ENCODE assay signal across 1 cellular context in genomic region chr7:66627151-66627681, GRCh38.
TF ChIP-seq lines count a peak whose summit lies in the region.

No MANE protein-coding gene starts in this region.

TF ChIP-seq in K562, 482 proteins besides CTCF, POLR2A, EP300 and RAD21 (continued from another document):
- TF ChIP-seq PBX2 (CRISPR knock-in tag; IDR thresholded peaks at IDR 0.05; ENCODE audit: low read depth) (no peak), PBX2 (tag; conservative IDR thresholded peaks at IDR 0.05; ENCODE audit: low read depth) (peak; percentile 87), RFX5 (IDR thresholded peaks at IDR 0.05; ENCODE audit: low read depth, low read length) (no peak), ELK3 (CRISPR knock-in tag; IDR thresholded peaks at IDR 0.05) (no peak), SFPQ (IDR thresholded peaks at IDR 0.05; ENCODE audit: low read depth, low read length) (no peak), SMARCA5 (IDR thresholded peaks at IDR 0.05) (no peak), ARNT (IDR thresholded peaks at IDR 0.05) (no peak), MAFG (tag; conservative IDR thresholded peaks at IDR 0.05) (no peak), ATF7 (IDR thresholded peaks at IDR 0.05) (peak; percentile 11; the same call in 1 of the 2 replicates), STAT6 (CRISPR knock-in tag; IDR thresholded peaks at IDR 0.05) (peak; percentile 36; the same call in 1 of the 2 replicates), ZBTB5 (IDR thresholded peaks at IDR 0.05) (no peak), GMEB1 (CRISPR knock-in tag; IDR thresholded peaks at IDR 0.05) (no peak), ZNF263 (CRISPR knock-in tag; IDR thresholded peaks at IDR 0.05; ENCODE audit: borderline replicate concordance) (no peak), PKNOX1 (IDR thresholded peaks at IDR 0.05) (0 out of 2 replicates have a peak, but pooled peaks have one; percentile 33), HOXB6 (CRISPR knock-in tag; IDR thresholded peaks at IDR 0.05; ENCODE audit: borderline replicate concordance) (no peak), JUND (IDR thresholded peaks at IDR 0.05; ENCODE audit: borderline replicate concordance, low read depth, low read length) (no peak), JUND (tag; IDR thresholded peaks at IDR 0.05; ENCODE audit: borderline replicate concordance, low read depth, low read length) (0 out of 3 replicates have a peak, but pooled peaks have one; percentile 28)
